Comparison of ENCODE assay signal across 1 cellular context in the genomic region with DNA sequence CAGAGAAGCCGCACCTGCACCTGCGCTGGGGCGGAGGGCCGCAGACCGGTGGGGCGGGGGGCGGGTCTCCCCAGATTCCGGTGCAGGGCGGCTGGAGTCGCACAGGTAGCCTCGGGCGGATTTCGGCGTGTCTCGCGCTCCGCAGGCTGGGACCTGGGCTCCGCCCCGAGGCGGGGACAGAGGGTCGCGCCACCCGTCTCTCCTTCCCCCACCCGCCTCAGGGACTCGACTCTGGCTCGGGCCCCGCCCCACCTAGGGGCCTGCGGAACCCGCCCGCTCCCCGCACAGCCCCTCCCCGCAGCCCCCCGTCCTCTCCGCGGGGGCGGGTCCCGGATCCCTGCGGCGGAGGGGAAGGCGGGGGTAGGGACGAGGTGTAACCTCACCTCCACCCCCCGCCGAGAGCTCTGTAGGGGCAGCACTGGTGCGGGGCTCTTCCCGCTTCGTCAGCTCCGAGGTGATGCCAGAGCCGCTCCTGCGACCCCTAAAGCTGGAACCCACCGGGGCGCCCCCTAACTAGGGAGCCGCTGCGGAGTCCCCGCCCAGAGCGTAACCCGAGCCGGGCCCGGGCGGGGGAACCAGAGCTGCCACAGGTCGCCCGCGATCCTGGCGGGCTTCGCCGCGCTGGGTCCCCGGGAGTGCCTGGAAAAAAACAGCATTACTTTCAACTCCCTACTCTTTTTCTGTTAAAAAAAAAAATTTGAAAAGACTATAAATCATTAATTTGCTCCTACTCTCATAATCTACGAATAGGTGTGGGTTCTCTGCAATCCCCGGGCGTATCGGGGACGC.
TF ChIP-seq lines count a peak whose summit lies in the region.

A gene with protein sequence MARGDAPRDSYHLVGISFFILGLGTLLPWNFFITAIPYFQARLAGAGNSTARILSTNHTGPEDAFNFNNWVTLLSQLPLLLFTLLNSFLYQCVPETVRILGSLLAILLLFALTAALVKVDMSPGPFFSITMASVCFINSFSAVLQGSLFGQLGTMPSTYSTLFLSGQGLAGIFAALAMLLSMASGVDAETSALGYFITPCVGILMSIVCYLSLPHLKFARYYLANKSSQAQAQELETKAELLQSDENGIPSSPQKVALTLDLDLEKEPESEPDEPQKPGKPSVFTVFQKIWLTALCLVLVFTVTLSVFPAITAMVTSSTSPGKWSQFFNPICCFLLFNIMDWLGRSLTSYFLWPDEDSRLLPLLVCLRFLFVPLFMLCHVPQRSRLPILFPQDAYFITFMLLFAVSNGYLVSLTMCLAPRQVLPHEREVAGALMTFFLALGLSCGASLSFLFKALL (minus strand): TSS at position 134 of the 789 bp plus-strand sequence. CDS start 169 bp downstream, outside the sequence.

TF ChIP-seq in Ishikawa, 13 proteins besides CTCF, POLR2A, EP300 and RAD21 (continued from another document):
- TF ChIP-seq ZBTB7A (IDR thresholded peaks at IDR 0.05; ENCODE audit: low read depth) (peak; percentile 95), CREB1 (IDR thresholded peaks at IDR 0.05; ENCODE audit: low read depth) (peak; percentile 25; the same call in 1 of the 2 replicates)
